18 cellular contexts compared by ENCODE assay signal in genomic region chr12:20420557-20420956, GRCh38. TPM values are rescaled to one million over a fixed set of nuclear protein-coding genes. Genes with fewer than 3 reads are reported as not detected.
DNase-seq lines count a peak whose midpoint lies in the region; ATAC-seq and TF ChIP-seq lines count a peak whose summit lies in the region.
"Had no signal": no experiment of that assay in that cellular context is flagged by ENCODE, and none has a peak within 500 bp of the region (broad histone marks: within the 10 kb centered on the region; RNA-seq: fewer than 3 reads in every experiment).

No MANE protein-coding gene starts in this region.

- DNase-seq in natural killer cell (no peak), immature natural killer cell (no peak), osteoblast (ENCODE audit: insufficient read length, low spot score, missing footprints) (no peak), NCI-H1694 treated with DMSO at 0.1 percent for 48 hours (lab: John Stamatoyannopoulos, UW) (no peak), prostate gland (ENCODE audit: low spot score) (no peak), coronary artery (ENCODE audit: low spot score) (no peak)
- DNase-seq in natural killer cell treated with Interleukin-12 subunit alpha and Interleukin-12 subunit beta and Interleukin-15 and Interleukin-18, amount 100 ng/mL, for 72 hours (ENCODE audit: low spot score) = no peak
- DNase-seq: COR-L47, DMS153, EL, Karpas-422, NCI-H1417, NCI-H2029, NCI-H2171 treated with DMSO at 0.1 percent for 48 hours, NCI-H82 had no signal

- H3K79me2 ChIP-seq in osteoblast (ENCODE audit: insufficient read depth, low read length) = peaks cover 38% of the 10 kb centered on the region

- no peaks in the 10 kb centered on the region for H3K9me3 ChIP-seq in osteoblast (ENCODE audit: low read depth, low read length)
- no peaks in the 10 kb centered on the region for H3K9me3 ChIP-seq in prostate gland
- H3K9me3 ChIP-seq: HAP-1 had no signal

- 14% methylated on average over 6 of the region's 6 CpGs for WGBS in prostate gland

- intact Hi-C loops in natural killer cell (cut with micrococcal nuclease) (no loop called here), prostate gland (cut with DNase I) (no loop called here)

- TF ChIP-seq CTCF in natural killer cell (IDR thresholded peaks at IDR 0.05) (no peak), osteoblast (IDR thresholded peaks at IDR 0.05; ENCODE audit: extremely low read depth, low read depth, low read length) (no peak), prostate gland (IDR thresholded peaks at IDR 0.05) (no peak), coronary artery (IDR thresholded peaks at IDR 0.05) (no peak)

- H3K4me3 Mint-ChIP-seq in natural killer cell = peak overlapping the region; percentile 18
- no peak overlapping the region for H3K4me3 Mint-ChIP-seq in natural killer cell treated with Interleukin-12 subunit alpha and Interleukin-12 subunit beta and Interleukin-15 and Interleukin-18, amount 100 ng/mL, for 72 hours
- H3K4me3 Mint-ChIP-seq in immature natural killer cell = peak overlapping the region in 4 of 5 donors; percentile 1 to 57 (median 24)
- H3K4me3 Mint-ChIP-seq: CD14-positive monocyte had no signal

- H3K4me3 ChIP-seq in osteoblast (ENCODE audit: insufficient read depth, low read length) (no peak overlapping the region), prostate gland (no peak overlapping the region), coronary artery (no peak overlapping the region)
- H3K4me3 ChIP-seq: HAP-1 had no signal

- H3K4me2 ChIP-seq in osteoblast (ENCODE audit: insufficient read depth, low read length) = no peak overlapping the region

- no peak overlapping the region for H3K27ac Mint-ChIP-seq in natural killer cell
- H3K27ac Mint-ChIP-seq in natural killer cell treated with Interleukin-12 subunit alpha and Interleukin-12 subunit beta and Interleukin-15 and Interleukin-18, amount 100 ng/mL, for 72 hours = no peak overlapping the region
- no peak overlapping the region for H3K27ac Mint-ChIP-seq in immature natural killer cell
- H3K27ac Mint-ChIP-seq: CD14-positive monocyte had no signal

- ATAC-seq in natural killer cell = no peak
- ATAC-seq in natural killer cell treated with Interleukin-12 subunit alpha and Interleukin-12 subunit beta and Interleukin-15 and Interleukin-18, amount 100 ng/mL, for 72 hours = no peak
- ATAC-seq in GM19351 (IDR thresholded peaks at IDR 0.05; ENCODE audit: unreplicated experiment) = no peak

- H2AFZ ChIP-seq in osteoblast (ENCODE audit: low read length) = peak overlapping the region; percentile 12

- H3K27me3 Mint-ChIP-seq in natural killer cell (ENCODE audit: low read depth in 2 of 2) (no peaks in the 10 kb centered on the region), immature natural killer cell (ENCODE audit: low read depth in 3 of 3) (peaks cover 0 to 8% (median 5%) of the 10 kb centered on the region in 3 donors)
- peaks cover 0 to 5% of the 10 kb centered on the region in 2 donors for H3K27me3 Mint-ChIP-seq in natural killer cell treated with Interleukin-12 subunit alpha and Interleukin-12 subunit beta and Interleukin-15 and Interleukin-18, amount 100 ng/mL, for 72 hours

- no peak for TF ChIP-seq POLR2A in prostate gland (IDR thresholded peaks at IDR 0.05)

- H3K36me3 ChIP-seq in osteoblast (ENCODE audit: insufficient read depth, low read length) (no peaks in the 10 kb centered on the region), prostate gland (no peaks in the 10 kb centered on the region)
- H3K36me3 ChIP-seq: HAP-1 had no signal

- H3K27me3 ChIP-seq in osteoblast (ENCODE audit: insufficient read depth, low read length) (no peaks in the 10 kb centered on the region), prostate gland (replicated peaks; ENCODE audit: insufficient read depth) (no peaks in the 10 kb centered on the region)

- H3K4me1 ChIP-seq in osteoblast (ENCODE audit: insufficient read depth, low read length) (peaks cover 2% of the 10 kb centered on the region), prostate gland (replicated peaks) (no peaks in the 10 kb centered on the region)

- peaks cover 25 to 32% of the 10 kb centered on the region in 2 donors for H3K4me1 Mint-ChIP-seq in natural killer cell
- peaks cover 15% of the 10 kb centered on the region in 2 donors for H3K4me1 Mint-ChIP-seq in natural killer cell treated with Interleukin-12 subunit alpha and Interleukin-12 subunit beta and Interleukin-15 and Interleukin-18, amount 100 ng/mL, for 72 hours (ENCODE audit: low read depth in 2 of 2)
- H3K4me1 Mint-ChIP-seq in immature natural killer cell = peaks cover 35 to 48% of the 10 kb centered on the region in 2 donors

- H3K36me3 Mint-ChIP-seq in natural killer cell (no peaks in the 10 kb centered on the region), immature natural killer cell (no peaks in the 10 kb centered on the region)
- no peaks in the 10 kb centered on the region for H3K36me3 Mint-ChIP-seq in natural killer cell treated with Interleukin-12 subunit alpha and Interleukin-12 subunit beta and Interleukin-15 and Interleukin-18, amount 100 ng/mL, for 72 hours
- H3K36me3 Mint-ChIP-seq: CD14-positive monocyte had no signal

- H3K9me3 Mint-ChIP-seq in natural killer cell = no peaks in the 10 kb centered on the region
- H3K9me3 Mint-ChIP-seq in natural killer cell treated with Interleukin-12 subunit alpha and Interleukin-12 subunit beta and Interleukin-15 and Interleukin-18, amount 100 ng/mL, for 72 hours = no peaks in the 10 kb centered on the region
- no peaks in the 10 kb centered on the region for H3K9me3 Mint-ChIP-seq in immature natural killer cell
- H3K9me3 Mint-ChIP-seq: CD14-positive monocyte had no signal

- H3K27ac ChIP-seq in osteoblast (ENCODE audit: low read depth, low read length) (no peak overlapping the region), prostate gland (no peak overlapping the region), coronary artery (peak overlapping the region in 1 of 2 donors; percentile 15)

- H4K20me1 ChIP-seq in osteoblast (ENCODE audit: insufficient read depth, low read length) = no peaks in the 10 kb centered on the region

RNA-seq across cellular contexts. Expression of gene PDE3A, which starts 52.2 kb away (rescaled TPM):
- total RNA-seq in natural killer cell = under 1 TPM; 0.20 to 0.28 (median 0.27) TPM
- total RNA-seq in natural killer cell treated with Interleukin-12 subunit alpha and Interleukin-12 subunit beta and Interleukin-15 and Interleukin-18, amount 100 ng/mL, for 72 hours = not detected
- polyA plus RNA-seq in immature natural killer cell = under 1 TPM in 1 of 3 donors, not detected in 2; 0.08 TPM
- 8.0 and 14.8 TPM in 2 replicates for total RNA-seq in osteoblast
- 1 to 10 TPM; 5.5 to 6.2 TPM for total RNA-seq in prostate gland
